Comparison of ENCODE assay signal across 27 cellular contexts in genomic region chr17:37461668-37462067, GRCh38. TPM values are rescaled to one million over a fixed set of nuclear protein-coding genes. Genes with fewer than 3 reads are reported as not detected.
DNase-seq lines count a peak whose midpoint lies in the region; ATAC-seq, FAIRE-seq and TF ChIP-seq lines count a peak whose summit lies in the region.
"Had no signal": no experiment of that assay in that cellular context is flagged by ENCODE, and none has a peak within 500 bp of the region (broad histone marks: within the 10 kb centered on the region; RNA-seq: fewer than 3 reads in every experiment).

No MANE protein-coding gene starts in this region.

- CTCF ChIA-PET in IMR-90 (lab: Yijun Ruan, JAX): no interaction called here

- H3K79me2 ChIP-seq in ACC112 (ENCODE audit: control insufficient read depth, insufficient read depth, low read length, unreplicated experiment): no peaks in the 10 kb centered on the region
- H3K79me2 ChIP-seq: hepatocyte had no signal

- no peak overlapping the region for H3K14ac ChIP-seq in IMR-90 (replicated peaks; ENCODE audit: low read depth, low read length)

- H3K36me3 ChIP-seq in ACC112 (ENCODE audit: insufficient read depth, low read length) (peaks cover 5% of the 10 kb centered on the region; the same call in 1 of the 2 replicates), IMR-90 (ENCODE audit: control insufficient read depth, insufficient read depth, low read length) (peaks cover 11% of the 10 kb centered on the region), thyroid gland (no peaks in the 10 kb centered on the region), kidney (ENCODE audit: control insufficient read depth in 1 of 2, insufficient read depth in 2 of 2, low read length in 2 of 2) (peaks cover 0 to 2% of the 10 kb centered on the region in 2 donors)

- H3K79me1 ChIP-seq in IMR-90 (ENCODE audit: low read depth in 1 of 2, low read length in 2 of 2): peaks cover 5 to 18% of the 10 kb centered on the region in 2 experiments; a peak in 3 of 4 replicates

- H3K9me3 Mint-ChIP-seq in activated CD4-positive, alpha-beta T cell treated with anti-CD3 and anti-CD28 coated beads, Interleukin-2, amount 10 ng/mL, durations not matched to agents 24 days and 14 days: no peaks in the 10 kb centered on the region
- H3K9me3 Mint-ChIP-seq: brain; CD4-positive, alpha-beta memory T cell; naive thymus-derived CD4-positive, alpha-beta T cell had no signal

- H3K9me1 ChIP-seq in IMR-90 (ENCODE audit: insufficient read depth, low read length): peaks cover 11% of the 10 kb centered on the region

- H3K4me1 ChIP-seq in ACC112 (ENCODE audit: control insufficient read depth, insufficient read depth, low read length, unreplicated experiment): peaks cover 16% of the 10 kb centered on the region
- peaks cover 3% of the 10 kb centered on the region for H3K4me1 ChIP-seq in IMR-90 (ENCODE audit: control insufficient read depth, insufficient read depth, low read length)
- no peaks in the 10 kb centered on the region for H3K4me1 ChIP-seq in thyroid gland
- H3K4me1 ChIP-seq in kidney (ENCODE audit: control insufficient read depth in 1 of 2, insufficient read depth in 1 of 2, low read depth in 1 of 2, low read length in 2 of 2): no peaks in the 10 kb centered on the region
- H3K4me1 ChIP-seq: lower lobe of right lung, sigmoid colon had no signal

- no peak overlapping the region for H3K23ac ChIP-seq in IMR-90 (ENCODE audit: low read depth, low read length)

- H3K27ac Mint-ChIP-seq in activated CD4-positive, alpha-beta T cell treated with anti-CD3 and anti-CD28 coated beads, Interleukin-2, amount 10 ng/mL, durations not matched to agents 24 days and 14 days: peak overlapping the region; percentile 74
- H3K27ac Mint-ChIP-seq: B cell had no signal

- H3K9ac ChIP-seq in IMR-90 (ENCODE audit: low read depth, low read length) (no peak overlapping the region), kidney (ENCODE audit: low read length in 2 of 2) (no peak overlapping the region)

- H3K9me3 ChIP-seq in IMR-90 (ENCODE audit: control insufficient read depth, insufficient read depth, low read length) (no peaks in the 10 kb centered on the region), thyroid gland (no peaks in the 10 kb centered on the region), kidney (ENCODE audit: control insufficient read depth in 1 of 2, low read length in 2 of 2) (no peaks in the 10 kb centered on the region)
- H3K9me3 ChIP-seq: esophagus squamous epithelium, lower lobe of right lung, sigmoid colon, SJSA1 had no signal

- H2AFZ ChIP-seq in ACC112 (ENCODE audit: low read length, unreplicated experiment) (no peak overlapping the region), IMR-90 (replicated peaks; ENCODE audit: low read length, poor library complexity) (no peak overlapping the region)
- H2AFZ ChIP-seq: hepatocyte had no signal

- TF ChIP-seq RAD21 in IMR-90 (IDR thresholded peaks at IDR 0.05; ENCODE audit: low read length): no peak

- DNase-seq in activated CD4-positive, alpha-beta T cell treated with anti-CD3 and anti-CD28 coated beads, Interleukin-2, amount 10 ng/mL, durations not matched to agents 24 days and 14 days: no peak
- DNase-seq in activated CD4-positive, alpha-beta T cell treated with anti-CD3 and anti-CD28 coated beads for 4 hours: no peak
- peak; percentile 36 for DNase-seq in IMR-90
- peak; percentile 44 for DNase-seq in fibroblast of mammary gland (ENCODE audit: low read depth)
- no peak for DNase-seq in thyroid gland
- no peak for DNase-seq in cardiac septum (ENCODE audit: low spot score)
- no peak for DNase-seq in kidney
- DNase-seq: activated CD8-positive, alpha-beta memory T cell treated with anti-CD3 and anti-CD28 coated beads, Interleukin-2, amount 50 U/mL, for 4 hours; amniotic stem cell; CD4-positive, alpha-beta memory T cell; cerebellar nuclear complex; esophagus squamous epithelium; lower lobe of right lung; midbrain; naive thymus-derived CD4-positive, alpha-beta T cell; NCI-H1694 treated with DMSO at 0.1 percent for 48 hours; RPMI8226; sigmoid colon; stimulated activated CD4-positive, alpha-beta T cell treated with anti-CD3 and anti-CD28 coated beads, Interleukin-4, amount 100 ng/mL, for 1 hour; trophoblast cell had no signal

- H4K5ac ChIP-seq in IMR-90 (ENCODE audit: low read depth, low read length): no peak overlapping the region

- H3K18ac ChIP-seq in IMR-90 (ENCODE audit: low read depth, low read length): no peak overlapping the region

- no peak for ATAC-seq in IMR-90 (ENCODE audit: low read depth)
- ATAC-seq: lower lobe of right lung; naive thymus-derived CD4-positive, alpha-beta T cell had no signal

- H2BK15ac ChIP-seq in IMR-90 (ENCODE audit: low read depth, low read length): no peak overlapping the region

- peaks cover 45% of the 10 kb centered on the region for H3K36me3 Mint-ChIP-seq in activated CD4-positive, alpha-beta T cell treated with anti-CD3 and anti-CD28 coated beads, Interleukin-2, amount 10 ng/mL, durations not matched to agents 24 days and 14 days (ENCODE audit: low read depth)

- dilution Hi-C loops in IMR-90 (cut with HindIII; ENCODE audit: low sequenced_read_pairs, unreplicated experiment): no loop called here

- no peak overlapping the region for H2AK5ac ChIP-seq in IMR-90 (ENCODE audit: low read depth, low read length)

- H3K27ac ChIP-seq in ACC112 (ENCODE audit: low read depth, low read length) (0 out of 2 replicates have a peak overlapping the region, but pooled peaks have one; percentile 0), IMR-90 (ENCODE audit: insufficient read depth, low read length) (no peak overlapping the region), thyroid gland (peak overlapping the region in 1 of 3 donors; percentile 7), kidney (ENCODE audit: low read depth in 2 of 2, low read length in 2 of 2) (no peak overlapping the region)
- H3K27ac ChIP-seq: esophagus squamous epithelium, hepatocyte, lower lobe of right lung, sigmoid colon, SJSA1 had no signal

- no TSS peak for BruUV-seq in IMR-90 (replicated peaks; lab: Mats Ljungman, UMichigan)

- no peak overlapping the region for H2BK20ac ChIP-seq in IMR-90 (ENCODE audit: low read depth, low read length)

- H3K4me2 ChIP-seq in IMR-90 (ENCODE audit: low read depth, low read length): no peak overlapping the region
- H3K4me2 ChIP-seq: hepatocyte had no signal

- no peak for FAIRE-seq in kidney (lab: Jason Lieb, UNC)
- FAIRE-seq: endometrium, frontal cortex had no signal

- H3K27me3 ChIP-seq in ACC112 (ENCODE audit: insufficient read depth, low read length) (no peaks in the 10 kb centered on the region), IMR-90 (ENCODE audit: control insufficient read depth, insufficient read depth, low read length) (no peaks in the 10 kb centered on the region), thyroid gland (no peaks in the 10 kb centered on the region)
- H3K27me3 ChIP-seq: esophagus squamous epithelium, hepatocyte, sigmoid colon, SJSA1 had no signal

- H4K91ac ChIP-seq in IMR-90 (ENCODE audit: insufficient read depth, low read depth, low read length): no peak overlapping the region

- H3K4me3 Mint-ChIP-seq in activated CD4-positive, alpha-beta T cell treated with anti-CD3 and anti-CD28 coated beads, Interleukin-2, amount 10 ng/mL, durations not matched to agents 24 days and 14 days: no peak overlapping the region
- H3K4me3 Mint-ChIP-seq: B cell; brain; CD4-positive, alpha-beta memory T cell; naive thymus-derived CD4-positive, alpha-beta T cell had no signal

- TF ChIP-seq CTCF in IMR-90 (conservative IDR thresholded peaks at IDR 0.05; ENCODE audit: low read depth, low read length) (no peak), fibroblast of mammary gland (conservative IDR thresholded peaks at IDR 0.05; ENCODE audit: control insufficient read depth, insufficient read depth, low read depth, low read length) (no peak), thyroid gland (IDR thresholded peaks at IDR 0.05) (no peak), kidney (IDR thresholded peaks at IDR 0.05; ENCODE audit: borderline replicate concordance, extremely low read depth, insufficient read depth) (no peak)

- TF ChIP-seq POLR2A in IMR-90 (IDR thresholded peaks at IDR 0.05; ENCODE audit: low read depth, low read length) (no peak), thyroid gland (IDR thresholded peaks at IDR 0.05) (no peak)

- H3K27me3 Mint-ChIP-seq in activated CD4-positive, alpha-beta T cell treated with anti-CD3 and anti-CD28 coated beads, Interleukin-2, amount 10 ng/mL, durations not matched to agents 24 days and 14 days: no peaks in the 10 kb centered on the region
- H3K27me3 Mint-ChIP-seq: B cell; brain; CD4-positive, alpha-beta memory T cell; naive thymus-derived CD4-positive, alpha-beta T cell had no signal

- H2BK120ac ChIP-seq in IMR-90 (ENCODE audit: low read depth, low read length): no peak overlapping the region

- intact Hi-C loops in activated CD4-positive, alpha-beta T cell treated with anti-CD3 and anti-CD28 coated beads, Interleukin-2, amount 10 ng/mL, durations not matched to agents 24 days and 14 days (cut with micrococcal nuclease): no loop called here
- intact Hi-C loops in IMR-90 (cut with micrococcal nuclease): no loop called here
- intact Hi-C loops in thyroid gland (cut with DNase I): no loop called here
- intact Hi-C loops in cardiac septum (cut with DNase I): no loop called here
- intact Hi-C loops in kidney (cut with DNase I): no loop called here

- no peak overlapping the region for H3K4me3 ChIP-seq in ACC112 (ENCODE audit: low read depth, low read length)
- H3K4me3 ChIP-seq in IMR-90 (ENCODE audit: insufficient read depth, low read depth, low read length): no peak overlapping the region
- no peak overlapping the region for H3K4me3 ChIP-seq in fibroblast of mammary gland (ENCODE audit: control insufficient read depth, low read depth, low read length)
- H3K4me3 ChIP-seq in thyroid gland (replicated peaks in 1 of 3): no peak overlapping the region
- no peak overlapping the region for H3K4me3 ChIP-seq in kidney (ENCODE audit: low read length in 2 of 2)
- H3K4me3 ChIP-seq: esophagus squamous epithelium, hepatocyte, lower lobe of right lung, sigmoid colon, SJSA1 had no signal

- 0 out of 2 replicates have a peak, but pooled peaks cover 5% of the 10 kb centered on the region for H4K20me1 ChIP-seq in IMR-90 (ENCODE audit: insufficient read depth, low read length)

- WGBS in IMR-90 (ENCODE audit: extremely low coverage in 2 of 2, insufficient read length in 1 of 2), 2 experiments: 40% methylated on average over 1 of the region's 3 CpGs; no CpG with 5 or more reads in 1 of the 2 experiments
- WGBS in thyroid gland, 2 donors: 85 to 94% methylated on average over 3 of the region's 3 CpGs

- no peak overlapping the region for H2AK9ac ChIP-seq in IMR-90 (replicated peaks; ENCODE audit: low read depth, low read length, poor library complexity)

- H4K8ac ChIP-seq in IMR-90 (ENCODE audit: low read depth in 2 of 2, low read length in 2 of 2): no peak overlapping the region

- no peak overlapping the region for H2BK5ac ChIP-seq in IMR-90 (ENCODE audit: low read depth, low read length, poor library complexity, severe bottlenecking)

- peaks cover 18% of the 10 kb centered on the region for H3K4me1 Mint-ChIP-seq in activated CD4-positive, alpha-beta T cell treated with anti-CD3 and anti-CD28 coated beads, Interleukin-2, amount 10 ng/mL, durations not matched to agents 24 days and 14 days
- H3K4me1 Mint-ChIP-seq: B cell, brain had no signal

- H3K56ac ChIP-seq in IMR-90 (ENCODE audit: extremely low read depth, insufficient read depth, low read length): no peak overlapping the region

- POLR2A ChIA-PET in IMR-90 (lab: Charles Lee; ENCODE audit: unreplicated experiment): no interaction called here

- in situ Hi-C loops in IMR-90 (cut with MboI; ENCODE audit: low sequenced_read_pairs): no loop called here

- H3K4ac ChIP-seq in IMR-90 (ENCODE audit: low read depth, low read length): no peak overlapping the region

RNA-seq across cellular contexts. Expression of gene DUSP14, which starts 28.0 kb away (rescaled TPM):
- total RNA-seq in activated CD4-positive, alpha-beta T cell treated with anti-CD3 and anti-CD28 coated beads, Interleukin-2, amount 10 ng/mL, durations not matched to agents 24 days and 14 days: 18.7 and 20.2 TPM in 2 replicates
- total RNA-seq in IMR-90 (2012; rRNA removed) (97.5 and 102 TPM in 2 replicates), thyroid gland (10 to 100 TPM; 52.7 to 74.5 (median 59.0) TPM), cardiac septum (22.4 TPM), kidney (9.7 TPM)
- polyA plus RNA-seq in IMR-90 (2012; rRNA removed) (126 and 127 TPM in 2 replicates), kidney (ENCODE audit: insufficient read depth, low read depth, low replicate concordance) (13.4 TPM)
- 93.8 and 139 TPM in 2 replicates for polyA plus RNA-seq in IMR-90 (2012; cell fraction: cytosol; rRNA removed)
- 88.2 and 107 TPM in 2 replicates for polyA plus RNA-seq in IMR-90 (2012; cell fraction: nucleus; rRNA removed; ENCODE audit: low replicate concordance)

RNA-seq across cellular contexts. Expression of gene TADA2A, which starts 55.0 kb away (rescaled TPM):
- total RNA-seq in activated CD4-positive, alpha-beta T cell treated with anti-CD3 and anti-CD28 coated beads, Interleukin-2, amount 10 ng/mL, durations not matched to agents 24 days and 14 days: 43.2 and 46.7 TPM in 2 replicates
- total RNA-seq in IMR-90 (2012; rRNA removed) (17.2 and 19.7 TPM in 2 replicates), thyroid gland (10 to 100 TPM; 19.3 to 33.2 (median 22.1) TPM), cardiac septum (18.5 TPM), kidney (26.0 TPM)
- polyA plus RNA-seq in IMR-90 (2012; rRNA removed) (9.0 and 13.1 TPM in 2 replicates), kidney (ENCODE audit: insufficient read depth, low read depth, low replicate concordance) (6.6 TPM)
- 3.4 and 3.5 TPM in 2 replicates for polyA plus RNA-seq in IMR-90 (2012; cell fraction: cytosol; rRNA removed)
- 7.1 and 33.3 TPM in 2 replicates for polyA plus RNA-seq in IMR-90 (2012; cell fraction: nucleus; rRNA removed; ENCODE audit: low replicate concordance)

RNA-seq across cellular contexts. Expression of gene ACACA, which starts 55.0 kb away (rescaled TPM):
- 120 and 122 TPM in 2 replicates for total RNA-seq in activated CD4-positive, alpha-beta T cell treated with anti-CD3 and anti-CD28 coated beads, Interleukin-2, amount 10 ng/mL, durations not matched to agents 24 days and 14 days
- 35.3 and 39.1 TPM in 2 replicates for total RNA-seq in IMR-90 (2012; rRNA removed)
- polyA plus RNA-seq in IMR-90 (2012; rRNA removed): 19.7 and 21.3 TPM in 2 replicates
- polyA plus RNA-seq in IMR-90 (2012; cell fraction: cytosol; rRNA removed): 8.0 and 10.6 TPM in 2 replicates
- 16.2 and 40.7 TPM in 2 replicates for polyA plus RNA-seq in IMR-90 (2012; cell fraction: nucleus; rRNA removed; ENCODE audit: low replicate concordance)
- 10 to 100 TPM; 27.2 to 55.7 (median 38.4) TPM for total RNA-seq in thyroid gland
- 26.9 TPM for total RNA-seq in cardiac septum
- 34.9 TPM for total RNA-seq in kidney
- polyA plus RNA-seq in kidney (ENCODE audit: insufficient read depth, low read depth, low replicate concordance): 13.8 TPM

Comparison
In these comparisons a context has a peak if more than half of its experiments do, and no peak if none do; other contexts are left out.
1. DNase-seq: peak in IMR-90 (single experiment) and fibroblast of mammary gland (single experiment); none in activated CD4-positive, alpha-beta T cell treated with anti-CD3 and anti-CD28 coated beads, Interleukin-2, amount 10 ng/mL, durations not matched to agents 24 days and 14 days (single experiment), activated CD4-positive, alpha-beta T cell treated with anti-CD3 and anti-CD28 coated beads for 4 hours (0 of 2), thyroid gland (0 of 2), cardiac septum (single experiment) and kidney (single experiment).